ENCODE assay signal across 20 cellular contexts in the genomic region with DNA sequence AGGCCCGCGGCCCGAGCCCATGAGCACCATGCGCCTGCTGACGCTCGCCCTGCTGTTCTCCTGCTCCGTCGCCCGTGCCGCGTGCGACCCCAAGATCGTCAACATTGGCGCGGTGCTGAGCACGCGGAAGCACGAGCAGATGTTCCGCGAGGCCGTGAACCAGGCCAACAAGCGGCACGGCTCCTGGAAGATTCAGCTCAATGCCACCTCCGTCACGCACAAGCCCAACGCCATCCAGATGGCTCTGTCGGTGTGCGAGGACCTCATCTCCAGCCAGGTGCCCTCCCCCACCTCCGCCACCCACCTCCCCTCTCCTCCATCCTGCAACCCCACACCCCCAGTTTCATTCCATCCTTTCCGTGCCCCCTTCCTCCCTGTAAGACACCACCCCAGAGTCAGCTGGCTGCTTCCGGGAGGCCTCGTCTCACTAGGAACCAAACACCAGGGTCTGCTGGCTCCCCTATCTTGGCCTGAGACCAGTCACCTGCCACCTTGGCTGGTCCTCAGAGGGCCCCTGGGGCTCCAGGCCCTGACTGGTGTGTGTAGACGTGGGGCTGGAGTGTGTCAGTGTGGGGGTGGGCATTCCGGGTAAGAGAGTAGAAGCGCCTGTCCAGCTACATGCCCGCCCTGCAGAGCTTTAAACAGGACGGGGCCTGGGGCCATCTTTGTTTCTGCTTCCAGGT. TPM values are rescaled to one million over a fixed set of nuclear protein-coding genes. Genes with fewer than 3 reads are reported as not detected.
A peak's percentile ranks its signal among the peaks of the same experiment; 100 is the strongest.
DNase-seq lines count a peak whose midpoint lies in the region; ATAC-seq and TF ChIP-seq lines count a peak whose summit lies in the region.
"Had no signal": no experiment of that assay in that cellular context is flagged by ENCODE, and none has a peak within 500 bp of the region (broad histone marks: within the 10 kb centered on the region; RNA-seq: fewer than 3 reads in every experiment).

No MANE protein-coding gene starts in this region.

- ATAC-seq in Right ventricle myocardium inferior (no peak), left ventricle myocardium superior (no peak), upper lobe of right lung (no peak), upper lobe of left lung (ENCODE audit: low FRiP score in 2 of 2) (no peak)
- ATAC-seq: gastrocnemius medialis, PC-3 had no signal

- H3K9ac ChIP-seq in endodermal cell (ENCODE audit: extremely low read depth, low read length, poor library complexity, severe bottlenecking), result no peak overlapping the region

- H3K27me3 Mint-ChIP-seq in endodermal cell (ENCODE audit: insufficient read depth), result peaks cover 93% of the 10 kb centered on the region

- H3K4me3 ChIP-seq in endodermal cell (ENCODE audit: low read length), result no peak overlapping the region
- H3K4me3 ChIP-seq in upper lobe of right lung, result no peak overlapping the region
- no peak overlapping the region for H3K4me3 ChIP-seq in upper lobe of left lung
- H3K4me3 ChIP-seq: gastrocnemius medialis had no signal

- DNase-seq in Right ventricle myocardium inferior (ENCODE audit: missing footprints), result peak; percentile 16
- DNase-seq in left ventricle myocardium superior, result no peak
- peak; percentile 30 for DNase-seq in endodermal cell
- DNase-seq in upper lobe of right lung, result peak; percentile 40
- no peak for DNase-seq in upper lobe of left lung
- DNase-seq in NCI-H526 treated with DMSO at 0.1 percent for 48 hours (lab: John Stamatoyannopoulos, UW), result no peak
- DNase-seq: gastrocnemius medialis, NCI-H1417 treated with DMSO at 0.1 percent for 48 hours, NCI-H510A, PC-3, stomach had no signal

- H3K27ac ChIP-seq in endodermal cell (ENCODE audit: low read depth, low read length) (no peak overlapping the region), upper lobe of right lung (no peak overlapping the region), upper lobe of left lung (no peak overlapping the region)
- H3K27ac ChIP-seq: gastrocnemius medialis, stomach had no signal

- H3K27ac Mint-ChIP-seq in endodermal cell, result no peak overlapping the region
- H3K27ac Mint-ChIP-seq: activated CD4-positive, alpha-beta memory T cell treated with anti-CD3 and anti-CD28 coated beads, Interleukin-2, amount 10 ng/mL, durations not matched to agents 7 days and 5 days; activated T-helper 1 cell treated with anti-CD3 and anti-CD28 coated beads, Interleukin-12 subunit alpha, Interleukin-12 subunit beta, Interleukin-2, Interleukin-4 antibody, amounts not matched to agents 30 ng/mL and 10 ng/mL and 1 ng/mL, durations not matched to agents 14 hours and 24 hours and 36 hours; nephron had no signal

- no peak overlapping the region for H3K4me3 Mint-ChIP-seq in endodermal cell
- H3K4me3 Mint-ChIP-seq: activated CD4-positive, alpha-beta memory T cell treated with anti-CD3 and anti-CD28 coated beads, Interleukin-2, amount 10 ng/mL, durations not matched to agents 7 days and 5 days; activated T-helper 1 cell treated with anti-CD3 and anti-CD28 coated beads, Interleukin-12 subunit alpha, Interleukin-12 subunit beta, Interleukin-2, Interleukin-4 antibody, amounts not matched to agents 30 ng/mL and 10 ng/mL and 1 ng/mL, durations not matched to agents 14 hours and 24 hours and 36 hours; central memory CD8-positive, alpha-beta T cell had no signal

- H3K4me1 ChIP-seq in endodermal cell (ENCODE audit: control insufficient read depth, insufficient read depth, low read length) (no peaks in the 10 kb centered on the region), upper lobe of right lung (no peaks in the 10 kb centered on the region), upper lobe of left lung (peaks cover 0 to 13% (median 5%) of the 10 kb centered on the region in 4 donors)
- H3K4me1 ChIP-seq: gastrocnemius medialis had no signal

- H3K36me3 Mint-ChIP-seq in endodermal cell (ENCODE audit: low read depth), result no peaks in the 10 kb centered on the region

- TF ChIP-seq POLR2A in upper lobe of left lung (IDR thresholded peaks at IDR 0.05), result no peak

- H3K9me3 ChIP-seq in endodermal cell (ENCODE audit: control insufficient read depth, low read length) (no peaks in the 10 kb centered on the region), upper lobe of right lung (no peaks in the 10 kb centered on the region), upper lobe of left lung (no peaks in the 10 kb centered on the region)
- H3K9me3 ChIP-seq: gastrocnemius medialis, stomach had no signal

- no peak for TF ChIP-seq EP300 in upper lobe of left lung (IDR thresholded peaks at IDR 0.05)

- H3K4me1 Mint-ChIP-seq in endodermal cell, result no peaks in the 10 kb centered on the region
- H3K4me1 Mint-ChIP-seq: central memory CD8-positive, alpha-beta T cell; nephron had no signal

- H3K9me3 Mint-ChIP-seq in endodermal cell, result no peaks in the 10 kb centered on the region
- H3K9me3 Mint-ChIP-seq: activated CD4-positive, alpha-beta memory T cell treated with anti-CD3 and anti-CD28 coated beads, Interleukin-2, amount 10 ng/mL, durations not matched to agents 7 days and 5 days; activated T-helper 1 cell treated with anti-CD3 and anti-CD28 coated beads, Interleukin-12 subunit alpha, Interleukin-12 subunit beta, Interleukin-2, Interleukin-4 antibody, amounts not matched to agents 30 ng/mL and 10 ng/mL and 1 ng/mL, durations not matched to agents 14 hours and 24 hours and 36 hours; central memory CD8-positive, alpha-beta T cell; H9 had no signal

- TF ChIP-seq CTCF in endodermal cell (conservative IDR thresholded peaks at IDR 0.05) (no peak), upper lobe of right lung (IDR thresholded peaks at IDR 0.05) (no peak), upper lobe of left lung (IDR thresholded peaks at IDR 0.05) (no peak)

- intact Hi-C loops in Right ventricle myocardium inferior (cut with DNase I), result no loop called here
- intact Hi-C loops in left ventricle myocardium superior (cut with micrococcal nuclease), result no loop called here
- intact Hi-C loops in upper lobe of right lung (cut with DNase I), result no loop called here

- no peaks in the 10 kb centered on the region for H3K36me3 ChIP-seq in endodermal cell (ENCODE audit: control insufficient read depth, insufficient read depth, low read length)
- H3K36me3 ChIP-seq in upper lobe of right lung, result no peaks in the 10 kb centered on the region
- no peaks in the 10 kb centered on the region for H3K36me3 ChIP-seq in upper lobe of left lung
- H3K36me3 ChIP-seq: gastrocnemius medialis, stomach had no signal

- WGBS in endodermal cell (ENCODE audit: insufficient coverage in 1 of 2, insufficient read length in 1 of 2), 2 experiments, result 29 to 46% methylated on average over 28 to 37 of the region's 37 CpGs
- WGBS in upper lobe of left lung, 2 donors, result 55 to 62% methylated on average over 14 of the region's 37 CpGs

- peaks cover 93% of the 10 kb centered on the region for H3K27me3 ChIP-seq in endodermal cell (ENCODE audit: control insufficient read depth, insufficient read depth, low read length, poor library complexity, severe bottlenecking)
- peaks cover 76% of the 10 kb centered on the region for H3K27me3 ChIP-seq in upper lobe of right lung
- peaks cover 0 to 57% (median 19%) of the 10 kb centered on the region in 4 donors for H3K27me3 ChIP-seq in upper lobe of left lung

RNA-seq across cellular contexts. Expression of a gene that starts 0.7 kb away (rescaled TPM):
- total RNA-seq in Right ventricle myocardium inferior (not detected), left ventricle myocardium superior (not detected), endodermal cell (under 1 TPM; 0.35 to 0.73 TPM), upper lobe of right lung (0.64 TPM), upper lobe of left lung (1 to 10 TPM in 1 of 6 donors, under 1 TPM in 2, not detected in 3; 0.17 to 2.1 (median 0.49) TPM)
- polyA plus RNA-seq in endodermal cell (2013, experiment 1 of 2), result 0.04 TPM
- polyA plus RNA-seq in endodermal cell (2013, experiment 2 of 2), result 0.12 TPM
- total RNA-seq: endothelial cell of umbilical vein, gastrocnemius medialis, liver had no signal
- polyA plus RNA-seq: endothelial cell of umbilical vein had no signal

RNA-seq across cellular contexts. Expression of a gene that starts 25.1 kb away (rescaled TPM):
- total RNA-seq in Right ventricle myocardium inferior (143 TPM), left ventricle myocardium superior (155 TPM), endodermal cell (10 to 100 TPM; 20.1 to 30.6 TPM), upper lobe of right lung (183 TPM), upper lobe of left lung (100 to 1,000 TPM; 108 to 394 (median 229) TPM)
- 28.4 TPM for polyA plus RNA-seq in endodermal cell (2013, experiment 1 of 2)
- 21.6 TPM for polyA plus RNA-seq in endodermal cell (2013, experiment 2 of 2)

RNA-seq across cellular contexts. Expression of a gene that starts 30.2 kb away (rescaled TPM):
- total RNA-seq in Right ventricle myocardium inferior (not detected), left ventricle myocardium superior (not detected), endodermal cell (under 1 TPM in 1 of 2 donors, not detected in 1; 0.53 TPM), upper lobe of right lung (not detected), upper lobe of left lung (1 to 10 TPM in 3 of 6 donors, under 1 TPM in 1, not detected in 2; 0.46 to 6.3 (median 1.7) TPM)
- 0.39 TPM for polyA plus RNA-seq in endodermal cell (2013, experiment 1 of 2)
- polyA plus RNA-seq in endodermal cell (2013, experiment 2 of 2), result not detected
- total RNA-seq: activated CD4-positive, alpha-beta memory T cell treated with anti-CD3 and anti-CD28 coated beads, Interleukin-2, amount 10 ng/mL, durations not matched to agents 7 days and 5 days; endothelial cell of umbilical vein; gastrocnemius medialis; LHCN-M2 had no signal

RNA-seq across cellular contexts. Expression of a gene that starts 32.2 kb away (rescaled TPM):
- total RNA-seq in Right ventricle myocardium inferior, result not detected
- total RNA-seq in left ventricle myocardium superior, result not detected
- total RNA-seq in endodermal cell, result under 1 TPM in 1 of 2 donors, not detected in 1; 0.62 TPM
- polyA plus RNA-seq in endodermal cell (2013, experiment 1 of 2), result not detected
- polyA plus RNA-seq in endodermal cell (2013, experiment 2 of 2), result not detected
- total RNA-seq in upper lobe of right lung, result not detected
- total RNA-seq in upper lobe of left lung, result not detected
- total RNA-seq: activated CD4-positive, alpha-beta memory T cell treated with anti-CD3 and anti-CD28 coated beads, Interleukin-2, amount 10 ng/mL, durations not matched to agents 7 days and 5 days; activated T-helper 1 cell treated with anti-CD3 and anti-CD28 coated beads, Interleukin-12 subunit alpha, Interleukin-12 subunit beta, Interleukin-2, Interleukin-4 antibody, amounts not matched to agents 30 ng/mL and 10 ng/mL and 1 ng/mL, durations not matched to agents 14 hours and 24 hours and 36 hours; endothelial cell of umbilical vein; gastrocnemius medialis; H9; LHCN-M2; liver; PC-3; stomach had no signal
- polyA plus RNA-seq: adipose tissue, endothelial cell of umbilical vein, liver, stomach had no signal

RNA-seq across cellular contexts. Expression of a gene that starts 48.8 kb away (rescaled TPM):
- 35.0 TPM for total RNA-seq in Right ventricle myocardium inferior
- 38.2 TPM for total RNA-seq in left ventricle myocardium superior
- total RNA-seq in endodermal cell, result 10 to 100 TPM; 66.5 to 69.2 TPM
- polyA plus RNA-seq in endodermal cell (2013, experiment 1 of 2), result 40.0 TPM
- 33.2 TPM for polyA plus RNA-seq in endodermal cell (2013, experiment 2 of 2)
- 51.4 TPM for total RNA-seq in upper lobe of right lung
- 100 to 1,000 TPM in 1 of 6 donors, 10 to 100 TPM in 5; 31.9 to 174 (median 67.3) TPM for total RNA-seq in upper lobe of left lung

Comparison
In these comparisons a context has a peak if more than half of its experiments do, and no peak if none do; other contexts are left out.
1. DNase-seq: peak in Right ventricle myocardium inferior (single experiment), endodermal cell (single experiment) and upper lobe of right lung (single experiment); none in left ventricle myocardium superior (single experiment), upper lobe of left lung (0 of 2) and NCI-H526 treated with DMSO at 0.1 percent for 48 hours (single experiment).